Comparison of ENCODE assay signal across 10 cellular contexts in genomic region chr7:150799741-150800575, GRCh38. TPM values are rescaled to one million over a fixed set of nuclear protein-coding genes. Genes with fewer than 3 reads are reported as not detected.
DNase-seq lines count a peak whose midpoint lies in the region; ATAC-seq, FAIRE-seq and TF ChIP-seq lines count a peak whose summit lies in the region.
"Had no signal": no experiment of that assay in that cellular context is flagged by ENCODE, and none has a peak within 500 bp of the region (broad histone marks: within the 10 kb centered on the region; RNA-seq: fewer than 3 reads in every experiment).

TMEM176B (minus strand) TSS chr7:150800364; CDS start chr7:150796569, 3,795 bp downstream.

- H3K4me3 ChIP-seq in A549 = no peak within 1 kb of the TSS
- H3K4me3 ChIP-seq in neural cell (ENCODE audit: low read length) = peak within 1 kb of the TSS; percentile 53
- no peak within 1 kb of the TSS for H3K4me3 ChIP-seq in HAP-1
- H3K4me3 ChIP-seq: SK-N-MC had no signal

- H3K9me2 ChIP-seq in neural cell (ENCODE audit: insufficient read depth, low read length) = no peaks in the 10 kb centered on the region

- H3K4me1 ChIP-seq in A549 (no peaks in the 10 kb centered on the region), HAP-1 (no peaks in the 10 kb centered on the region)

- peak within 1 kb of the TSS; percentile 37; the same call in 2 of the 3 replicates for H3K4me2 ChIP-seq in A549
- no peak within 1 kb of the TSS for H3K4me2 ChIP-seq in neural cell (ENCODE audit: low read length)

- DNase-seq in A549 (ENCODE audit: low read depth in 1 of 2, low spot score in 1 of 2) (no peak), NCI-H748 (lab: John Stamatoyannopoulos, UW; ENCODE audit: unreplicated experiment) (peak; percentile 73), head of caudate nucleus (peak in 28 of 42 donors; percentile 16 to 68 (median 48)), GM03348 (ENCODE audit: low spot score) (no peak), HAP-1 (ENCODE audit: low spot score in 2 of 2) (no peak)

- peaks cover 40% of the 10 kb centered on the region for H3K27me3 ChIP-seq in neural cell (ENCODE audit: insufficient read depth, low read depth, low read length)
- 0 out of 2 replicates have a peak, but pooled peaks cover 5% of the 10 kb centered on the region for H3K27me3 ChIP-seq in HAP-1 (ENCODE audit: low read depth)

- in situ Hi-C loops in HAP-1 (cut with MboI; ENCODE audit: low sequenced_read_pairs) = no loop called here

- H3K36me3 ChIP-seq in neural cell (ENCODE audit: insufficient read depth, low read length) = no peaks in the 10 kb centered on the region
- no peaks in the 10 kb centered on the region for H3K36me3 ChIP-seq in HAP-1 (replicated peaks)

- H3K9me3 ChIP-seq in A549 (no peaks in the 10 kb centered on the region), neural cell (ENCODE audit: low read length) (no peaks in the 10 kb centered on the region), HAP-1 (no peaks in the 10 kb centered on the region)

- H3K79me2 ChIP-seq in neural cell (replicated peaks; ENCODE audit: insufficient read depth, low read length) = no peaks in the 10 kb centered on the region

- ATAC-seq in A549 = peak in 1 of 2 experiments; percentile 25; a peak in 2 of 6 replicates
- ATAC-seq in HG03565 (IDR thresholded peaks at IDR 0.05; ENCODE audit: unreplicated experiment) = no peak
- no peak for ATAC-seq in HG03139 (IDR thresholded peaks at IDR 0.05; ENCODE audit: unreplicated experiment)

- H4K20me1 ChIP-seq in neural cell (ENCODE audit: insufficient read depth) = no peaks in the 10 kb centered on the region

- no peak for TF ChIP-seq CTCF in A549 (IDR thresholded peaks at IDR 0.05)
- no peak for TF ChIP-seq CTCF in neural cell (IDR thresholded peaks at IDR 0.05; ENCODE audit: poor library complexity, severe bottlenecking)

- TF ChIP-seq RAD21 in A549 (conservative IDR thresholded peaks at IDR 0.05 in 1 of 2, IDR thresholded peaks at IDR 0.05 in 1 of 2) (no peak), neural cell (conservative IDR thresholded peaks at IDR 0.05) (no peak)

- TF ChIP-seq POLR2A in A549 (IDR thresholded peaks at IDR 0.05; ENCODE audit: low read length) = no peak

- CTCF ChIA-PET in A549 (lab: Yijun Ruan, JAX) = interaction anchor here (0.5 kb wide), 1 partner anchor 10 kb away, joined by 4 read pairs; no protein-coding TSS in a partner anchor

- no peak within 1 kb of the TSS for H3K9ac ChIP-seq in neural cell (ENCODE audit: low read length)

- 25% methylated on average over 19 of the region's 74 CpGs for WGBS in A549 (ENCODE audit: missing lambda C conversion rate)

- no peak within 1 kb of the TSS for H3K27ac ChIP-seq in A549
- no peak within 1 kb of the TSS for H3K27ac ChIP-seq in neural cell (ENCODE audit: low read length)
- H3K27ac ChIP-seq: SK-N-MC had no signal

- no peaks in the 10 kb centered on the region for H3F3A ChIP-seq in neural cell (ENCODE audit: insufficient read depth, low read length, poor library complexity, severe bottlenecking)

- no peak within 1 kb of the TSS for H2AFZ ChIP-seq in neural cell (ENCODE audit: low read depth, low read length)

- no peak for FAIRE-seq in A549 (lab: Jason Lieb, UNC)
- FAIRE-seq: G401.6 had no signal

- TF ChIP-seq EP300 in A549 (IDR thresholded peaks at IDR 0.05) (no peak), neural cell (conservative IDR thresholded peaks at IDR 0.05; ENCODE audit: poor library complexity, severe bottlenecking) (no peak)

- intact Hi-C loops in head of caudate nucleus (cut with DNase I) = no loop called here

- POLR2A ChIA-PET in A549 (lab: Yijun Ruan, JAX) = no interaction called here

TF ChIP-seq in A549, 52 proteins besides CTCF, POLR2A, EP300 and RAD21:
- TF ChIP-seq HDAC2 (IDR thresholded peaks at IDR 0.05) = no peak
- TF ChIP-seq HES2 (IDR thresholded peaks at IDR 0.05) = no peak
- no peak for TF ChIP-seq SMC3 (IDR thresholded peaks at IDR 0.05)
- TF ChIP-seq, protein P1, sequence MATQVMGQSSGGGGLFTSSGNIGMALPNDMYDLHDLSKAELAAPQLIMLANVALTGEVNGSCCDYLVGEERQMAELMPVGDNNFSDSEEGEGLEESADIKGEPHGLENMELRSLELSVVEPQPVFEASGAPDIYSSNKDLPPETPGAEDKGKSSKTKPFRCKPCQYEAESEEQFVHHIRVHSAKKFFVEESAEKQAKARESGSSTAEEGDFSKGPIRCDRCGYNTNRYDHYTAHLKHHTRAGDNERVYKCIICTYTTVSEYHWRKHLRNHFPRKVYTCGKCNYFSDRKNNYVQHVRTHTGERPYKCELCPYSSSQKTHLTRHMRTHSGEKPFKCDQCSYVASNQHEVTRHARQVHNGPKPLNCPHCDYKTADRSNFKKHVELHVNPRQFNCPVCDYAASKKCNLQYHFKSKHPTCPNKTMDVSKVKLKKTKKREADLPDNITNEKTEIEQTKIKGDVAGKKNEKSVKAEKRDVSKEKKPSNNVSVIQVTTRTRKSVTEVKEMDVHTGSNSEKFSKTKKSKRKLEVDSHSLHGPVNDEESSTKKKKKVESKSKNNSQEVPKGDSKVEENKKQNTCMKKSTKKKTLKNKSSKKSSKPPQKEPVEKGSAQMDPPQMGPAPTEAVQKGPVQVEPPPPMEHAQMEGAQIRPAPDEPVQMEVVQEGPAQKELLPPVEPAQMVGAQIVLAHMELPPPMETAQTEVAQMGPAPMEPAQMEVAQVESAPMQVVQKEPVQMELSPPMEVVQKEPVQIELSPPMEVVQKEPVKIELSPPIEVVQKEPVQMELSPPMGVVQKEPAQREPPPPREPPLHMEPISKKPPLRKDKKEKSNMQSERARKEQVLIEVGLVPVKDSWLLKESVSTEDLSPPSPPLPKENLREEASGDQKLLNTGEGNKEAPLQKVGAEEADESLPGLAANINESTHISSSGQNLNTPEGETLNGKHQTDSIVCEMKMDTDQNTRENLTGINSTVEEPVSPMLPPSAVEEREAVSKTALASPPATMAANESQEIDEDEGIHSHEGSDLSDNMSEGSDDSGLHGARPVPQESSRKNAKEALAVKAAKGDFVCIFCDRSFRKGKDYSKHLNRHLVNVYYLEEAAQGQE (IDR thresholded peaks at IDR 0.05) = no peak
- TF ChIP-seq CHD2 (IDR thresholded peaks at IDR 0.05; ENCODE audit: low read length, partially characterized antibody) = no peak
- TF ChIP-seq HOXB13 (CRISPR knock-in tag; IDR thresholded peaks at IDR 0.05; ENCODE audit: low read depth) = no peak
- TF ChIP-seq NPAS2 (CRISPR knock-in tag; IDR thresholded peaks at IDR 0.05; ENCODE audit: borderline replicate concordance) = no peak
- no peak for TF ChIP-seq ZFP36 (IDR thresholded peaks at IDR 0.05; ENCODE audit: borderline replicate concordance, partially characterized antibody)
- no peak for TF ChIP-seq ZNF302 (CRISPR knock-in tag; IDR thresholded peaks at IDR 0.05)

TF ChIP-seq in neural cell, 6 proteins besides CTCF, POLR2A, EP300 and RAD21:
- TF ChIP-seq SMC3 (conservative IDR thresholded peaks at IDR 0.05; ENCODE audit: poor library complexity) = no peak

RNA-seq across cellular contexts. Expression of gene TMEM176B, which starts in this region (rescaled TPM):
- polyA plus RNA-seq in A549 (2011; rRNA removed) (0.10 and 0.26 TPM in 2 replicates), A549 (2017; fragmentation: RNase III; extraction: RNeasy Plus Mini Kit Qiagen cat#74134 plus additional on column Dnase treatment) (not detected in 3 replicates), neural cell (1.9 and 3.0 TPM in 2 replicates)
- not detected in 2 replicates for polyA plus RNA-seq in A549 (2012; cell fraction: cytosol; rRNA removed)
- 0.09 TPM in 1 of 2 replicates, not detected in the other for polyA plus RNA-seq in A549 (2012; cell fraction: nucleus; rRNA removed)
- polyA minus RNA-seq in A549 (2011; rRNA and poly(A)+ RNA removed) = 0.44 TPM in 1 of 2 replicates, not detected in the other
- not detected in 2 replicates for polyA minus RNA-seq in neural cell

Comparison
In these comparisons a context has a peak if more than half of its experiments do, and no peak if none do; other contexts are left out.
1. DNase-seq: peak in NCI-H748 (single experiment) and head of caudate nucleus (28 of 42); none in A549 (0 of 2), GM03348 (single experiment) and HAP-1 (0 of 2).